ENCODE assay signal across 1 cellular context in the genomic region with DNA sequence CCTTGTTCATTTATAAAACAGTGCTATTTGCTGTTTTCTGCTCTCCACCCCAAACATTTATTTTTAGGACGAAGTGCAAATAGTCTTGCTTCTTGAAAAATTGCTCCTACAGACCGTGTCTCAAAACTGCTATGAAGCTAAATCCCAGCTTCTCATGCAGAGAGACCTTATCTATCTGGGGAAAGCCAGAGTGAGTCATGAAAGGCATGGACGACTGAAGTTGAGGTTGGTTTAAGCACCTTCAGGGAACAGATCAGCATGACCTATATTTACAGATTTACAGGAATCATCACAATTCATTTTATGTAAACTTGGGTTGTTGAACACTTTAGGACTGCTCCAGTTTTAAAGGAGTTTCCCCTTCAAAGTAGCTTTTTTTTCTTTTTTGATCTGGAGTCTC.
TF ChIP-seq lines count a peak whose summit lies in the region.

No MANE protein-coding gene starts in this region.

TF ChIP-seq in endothelial cell of umbilical vein, 7 proteins besides CTCF, POLR2A, EP300 and RAD21:
- TF ChIP-seq EZH2 (IDR thresholded peaks at IDR 0.05; ENCODE audit: borderline replicate concordance, low read depth, low read length, severe bottlenecking) (no peak), JUN (IDR thresholded peaks at IDR 0.05; ENCODE audit: borderline replicate concordance, insufficient read depth, insufficient read length, low read depth) (no peak), POLR2AphosphoS5 (IDR thresholded peaks at IDR 0.05; ENCODE audit: insufficient read depth, low read depth, low read length) (no peak), GATA2 (IDR thresholded peaks at IDR 0.05; ENCODE audit: insufficient read depth, insufficient read length, low read depth, low read length) (no peak), FOS (IDR thresholded peaks at IDR 0.05; ENCODE audit: borderline replicate concordance, insufficient read depth, low read length) (no peak), MYC (IDR thresholded peaks at IDR 0.05; ENCODE audit: low read depth, low read length) (no peak)
- TF ChIP-seq, protein P1, sequence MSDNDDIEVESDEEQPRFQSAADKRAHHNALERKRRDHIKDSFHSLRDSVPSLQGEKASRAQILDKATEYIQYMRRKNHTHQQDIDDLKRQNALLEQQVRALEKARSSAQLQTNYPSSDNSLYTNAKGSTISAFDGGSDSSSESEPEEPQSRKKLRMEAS (IDR thresholded peaks at IDR 0.05; ENCODE audit: insufficient read depth, insufficient read length): no peak
